In genomic region chr1:231041705-231042261, GRCh38 we compare ENCODE assay signal across 16 cellular contexts. TPM values are rescaled to one million over a fixed set of nuclear protein-coding genes. Genes with fewer than 3 reads are reported as not detected.
DNase-seq lines count a peak whose midpoint lies in the region; ATAC-seq and TF ChIP-seq lines count a peak whose summit lies in the region.
"Had no signal": no experiment of that assay in that cellular context is flagged by ENCODE, and none has a peak within 500 bp of the region (broad histone marks: within the 10 kb centered on the region; RNA-seq: fewer than 3 reads in every experiment).

No MANE protein-coding gene starts in this region.

- no peak overlapping the region for H3K27ac Mint-ChIP-seq in activated CD4-positive, alpha-beta T cell treated with anti-CD3 and anti-CD28 coated beads, Interleukin-2, amount 10 ng/mL, durations not matched to agents 7 days and 5 days
- H3K27ac Mint-ChIP-seq in central memory CD8-positive, alpha-beta T cell (ENCODE audit: low read depth): peak overlapping the region; percentile 41
- H3K27ac Mint-ChIP-seq in neural progenitor cell: no peak overlapping the region

- H3K4me3 ChIP-seq in neural progenitor cell (no peak overlapping the region), BE2C (ENCODE audit: low read depth, low read length) (no peak overlapping the region)
- H3K4me3 ChIP-seq: HAP-1 had no signal

- POLR2A ChIA-PET in activated CD4-positive, alpha-beta T cell treated with anti-CD3 and anti-CD28 coated beads, Interleukin-2, amount 10 ng/mL, durations not matched to agents 7 days and 5 days (lab: Charles Lee): no interaction called here
- POLR2A ChIA-PET in HEK293T (lab: Yijun Ruan, JAX): interaction anchor here (1.4 to 1.6 kb wide), 2 partner anchors 8 to 63 kb away, joined by 3 read pairs; no protein-coding TSS in a partner anchor

- peaks cover 5% of the 10 kb centered on the region for H3K36me3 Mint-ChIP-seq in activated CD4-positive, alpha-beta T cell treated with anti-CD3 and anti-CD28 coated beads, Interleukin-2, amount 10 ng/mL, durations not matched to agents 7 days and 5 days (ENCODE audit: low read depth)
- no peaks in the 10 kb centered on the region for H3K36me3 Mint-ChIP-seq in central memory CD8-positive, alpha-beta T cell (ENCODE audit: insufficient read depth)
- peaks cover 4% of the 10 kb centered on the region for H3K36me3 Mint-ChIP-seq in neural progenitor cell

- H3F3A ChIP-seq in neural progenitor cell (ENCODE audit: low read depth): peaks cover 12% of the 10 kb centered on the region

- H3K27ac ChIP-seq in neural progenitor cell: no peak overlapping the region

- peaks cover 100% of the 10 kb centered on the region for H3K27me3 ChIP-seq in neural progenitor cell
- H3K27me3 ChIP-seq in BE2C: peaks cover 8% of the 10 kb centered on the region

- no peaks in the 10 kb centered on the region for H3K79me2 ChIP-seq in neural progenitor cell (ENCODE audit: low read depth)

- ATAC-seq in central memory CD8-positive, alpha-beta T cell (replicated peaks; ENCODE audit: extremely low read depth, poor library complexity, severe bottlenecking): no peak
- no peak for ATAC-seq in GM18519 (IDR thresholded peaks at IDR 0.05; ENCODE audit: low FRiP score, unreplicated experiment)
- ATAC-seq: activated CD4-positive, CD25-positive, alpha-beta regulatory T cell treated with anti-CD3 and anti-CD28 coated beads, Interleukin-2, amount 50 U/mL, for 24 hours; Panc1 had no signal

- no peak overlapping the region for H3K4me2 ChIP-seq in neural progenitor cell

- H3K27me3 Mint-ChIP-seq in activated CD4-positive, alpha-beta T cell treated with anti-CD3 and anti-CD28 coated beads, Interleukin-2, amount 10 ng/mL, durations not matched to agents 7 days and 5 days: peaks cover 31% of the 10 kb centered on the region
- H3K27me3 Mint-ChIP-seq in central memory CD8-positive, alpha-beta T cell: peaks cover 18% of the 10 kb centered on the region
- peaks cover 35% of the 10 kb centered on the region for H3K27me3 Mint-ChIP-seq in neural progenitor cell (ENCODE audit: insufficient read depth, low read depth)

- CTCF ChIA-PET in activated CD4-positive, alpha-beta T cell treated with anti-CD3 and anti-CD28 coated beads, Interleukin-2, amount 10 ng/mL, durations not matched to agents 7 days and 5 days (lab: Charles Lee): interaction anchor here (0.6 to 1.1 kb wide), 2 partner anchors 11 to 1399 kb away, joined by 3 read pairs; no protein-coding TSS in a partner anchor
- CTCF ChIA-PET in HEK293T (lab: Yijun Ruan, JAX): interaction anchor here (0.6 to 0.7 kb wide), 3 partner anchors 24 to 1547 kb away, joined by 3 to 5 read pairs (median 3); no protein-coding TSS in a partner anchor

- H3K9me3 Mint-ChIP-seq in activated CD4-positive, alpha-beta T cell treated with anti-CD3 and anti-CD28 coated beads, Interleukin-2, amount 10 ng/mL, durations not matched to agents 7 days and 5 days: peaks cover 3% of the 10 kb centered on the region
- H3K9me3 Mint-ChIP-seq in central memory CD8-positive, alpha-beta T cell: no peaks in the 10 kb centered on the region
- peaks cover 14% of the 10 kb centered on the region for H3K9me3 Mint-ChIP-seq in neural progenitor cell

- H4K20me1 ChIP-seq in neural progenitor cell (ENCODE audit: low read depth): peaks cover 9% of the 10 kb centered on the region

- H3K4me3 Mint-ChIP-seq in activated CD4-positive, alpha-beta T cell treated with anti-CD3 and anti-CD28 coated beads, Interleukin-2, amount 10 ng/mL, durations not matched to agents 7 days and 5 days: peak overlapping the region; percentile 58
- H3K4me3 Mint-ChIP-seq in central memory CD8-positive, alpha-beta T cell: peak overlapping the region; percentile 70
- peak overlapping the region; percentile 78 for H3K4me3 Mint-ChIP-seq in neural progenitor cell

- H3K9me3 ChIP-seq in neural progenitor cell (ENCODE audit: low read depth): no peaks in the 10 kb centered on the region
- H3K9me3 ChIP-seq in BE2C: no peaks in the 10 kb centered on the region
- H3K9me3 ChIP-seq: HAP-1 had no signal

- peaks cover 3% of the 10 kb centered on the region for H3K4me1 ChIP-seq in neural progenitor cell
- H3K4me1 ChIP-seq in BE2C: no peaks in the 10 kb centered on the region; the same call in 1 of the 2 replicates

- H3K36me3 ChIP-seq in neural progenitor cell (no peaks in the 10 kb centered on the region), BE2C (no peaks in the 10 kb centered on the region)
- H3K36me3 ChIP-seq: HAP-1, transverse colon had no signal

- H2AFZ ChIP-seq in neural progenitor cell (replicated peaks): no peak overlapping the region

- no peak for DNase-seq in activated CD4-positive, alpha-beta T cell treated with anti-CD3 and anti-CD28 coated beads, Interleukin-2, amount 10 ng/mL, durations not matched to agents 7 days and 5 days
- no peak for DNase-seq in activated CD4-positive, alpha-beta T cell treated with anti-CD3 and anti-CD28 coated beads for 4 hours
- DNase-seq in HEK293T (ENCODE audit: extremely low spot score) (no peak), neural progenitor cell (ENCODE audit: low spot score) (no peak), GM10266 (ENCODE audit: extremely low spot score) (no peak), BE2C (no peak)
- DNase-seq in central memory CD8-positive, alpha-beta T cell (ENCODE audit: low spot score in 2 of 2): no peak
- DNase-seq: COR-L47, mammary epithelial cell, MM.1S, NCI-H2029 treated with DMSO at 0.1 percent for 48 hours, transverse colon had no signal

- TF ChIP-seq CTCF in neural progenitor cell (IDR thresholded peaks at IDR 0.05): no peak
- TF ChIP-seq CTCF in GM10266 (IDR thresholded peaks at IDR 0.05; ENCODE audit: control insufficient read depth, insufficient read depth, low read depth, missing control alignments): no peak
- no peak for TF ChIP-seq CTCF in BE2C (IDR thresholded peaks at IDR 0.05; ENCODE audit: low read depth, low read length)

- H3K4me1 Mint-ChIP-seq in activated CD4-positive, alpha-beta T cell treated with anti-CD3 and anti-CD28 coated beads, Interleukin-2, amount 10 ng/mL, durations not matched to agents 7 days and 5 days: peaks cover 27% of the 10 kb centered on the region
- H3K4me1 Mint-ChIP-seq in central memory CD8-positive, alpha-beta T cell: peaks cover 8% of the 10 kb centered on the region
- H3K4me1 Mint-ChIP-seq in neural progenitor cell: peaks cover 16% of the 10 kb centered on the region

- H3K9ac ChIP-seq in neural progenitor cell: no peak overlapping the region

TF ChIP-seq in HEK293T, 16 proteins besides CTCF, POLR2A, EP300 and RAD21:
- TF ChIP-seq ARNT (IDR thresholded peaks at IDR 0.05) (no peak), FOXK2 (IDR thresholded peaks at IDR 0.05) (no peak), PKNOX1 (IDR thresholded peaks at IDR 0.05) (peak; percentile 38), SUZ12 (IDR thresholded peaks at IDR 0.05) (no peak), L3MBTL2 (conservative IDR thresholded peaks at IDR 0.05) (no peak), BHLHE40 (IDR thresholded peaks at IDR 0.05; ENCODE audit: borderline replicate concordance) (no peak), LEF1 (IDR thresholded peaks at IDR 0.05; ENCODE audit: borderline replicate concordance) (no peak), TARDBP (IDR thresholded peaks at IDR 0.05) (no peak)

RNA-seq across cellular contexts. Expression of gene FAM89A, which starts 1.7 kb away (rescaled TPM):
- 1 to 10 TPM; 5.0 to 5.5 TPM for total RNA-seq in activated CD4-positive, alpha-beta T cell treated with anti-CD3 and anti-CD28 coated beads, Interleukin-2, amount 10 ng/mL, durations not matched to agents 7 days and 5 days
- total RNA-seq in neural progenitor cell (ENCODE audit: low replicate concordance): 1.9 and 2.1 TPM in 2 replicates
- polyA plus RNA-seq in BE2C (2012; ENCODE audit: insufficient read depth, insufficient read length, low read depth): 6.2 TPM
